10 cellular contexts compared by ENCODE assay signal in genomic region chr1:66438062-66438970, GRCh38.
DNase-seq lines count a peak whose midpoint lies in the region; ATAC-seq, FAIRE-seq and TF ChIP-seq lines count a peak whose summit lies in the region.
"Had no signal": no experiment of that assay in that cellular context is flagged by ENCODE, and none has a peak within 500 bp of the region (broad histone marks: within the 10 kb centered on the region; RNA-seq: fewer than 3 reads in every experiment).

No MANE protein-coding gene starts in this region.

- H3K27ac Mint-ChIP-seq in central memory CD8-positive, alpha-beta T cell (ENCODE audit: low read depth) = peak overlapping the region; percentile 29

- H3K4me3 Mint-ChIP-seq in central memory CD8-positive, alpha-beta T cell = no peak overlapping the region

- no peaks in the 10 kb centered on the region for H3K27me3 Mint-ChIP-seq in central memory CD8-positive, alpha-beta T cell

- FAIRE-seq in kidney (lab: Jason Lieb, UNC) = no peak

- H3K9me3 Mint-ChIP-seq in central memory CD8-positive, alpha-beta T cell = no peaks in the 10 kb centered on the region

- no peaks in the 10 kb centered on the region for H3K36me3 Mint-ChIP-seq in central memory CD8-positive, alpha-beta T cell (ENCODE audit: insufficient read depth)

- H3K9ac ChIP-seq in kidney (ENCODE audit: low read length in 2 of 2) = no peak overlapping the region

- TF ChIP-seq CTCF in NB4 (IDR thresholded peaks at IDR 0.05; ENCODE audit: low read depth, low read length) (no peak), kidney (IDR thresholded peaks at IDR 0.05; ENCODE audit: borderline replicate concordance, extremely low read depth, insufficient read depth) (no peak)

- DNase-seq in CMK (ENCODE audit: low read depth) (peak; percentile 60), NB4 (ENCODE audit: low read depth) (peak; percentile 88), kidney (no peak), NCI-H69 (lab: John Stamatoyannopoulos, UW) (no peak), left lobe of liver (ENCODE audit: low spot score) (no peak)
- no peak for DNase-seq in central memory CD8-positive, alpha-beta T cell (ENCODE audit: low spot score in 2 of 2)
- DNase-seq: amniotic stem cell, DMS53 had no signal

- ATAC-seq in GM21381 (IDR thresholded peaks at IDR 0.05; ENCODE audit: unreplicated experiment) = peak; percentile 4
- ATAC-seq in central memory CD8-positive, alpha-beta T cell (replicated peaks; ENCODE audit: extremely low read depth, poor library complexity, severe bottlenecking) = no peak
- no peak for ATAC-seq in left lobe of liver
- ATAC-seq in GM18873 (IDR thresholded peaks at IDR 0.05; ENCODE audit: low FRiP score, unreplicated experiment) = no peak

- peak overlapping the region; percentile 23 for H3K4me3 ChIP-seq in NB4 (ENCODE audit: low read depth, low read length)
- no peak overlapping the region for H3K4me3 ChIP-seq in kidney (ENCODE audit: low read length in 2 of 2)

- intact Hi-C loops in kidney (cut with DNase I) = no loop called here

- no peaks in the 10 kb centered on the region for H3K4me1 ChIP-seq in kidney (ENCODE audit: control insufficient read depth in 1 of 2, insufficient read depth in 1 of 2, low read depth in 1 of 2, low read length in 2 of 2)

- no peak for TF ChIP-seq POLR2A in NB4 (IDR thresholded peaks at IDR 0.05; ENCODE audit: extremely low read depth, insufficient read length)

- H3K27ac ChIP-seq in kidney (ENCODE audit: low read depth in 2 of 2, low read length in 2 of 2) = no peak overlapping the region

- H3K36me3 ChIP-seq in kidney (ENCODE audit: control insufficient read depth in 1 of 2, insufficient read depth in 2 of 2, low read length in 2 of 2) = no peaks in the 10 kb centered on the region

- peaks cover 16% of the 10 kb centered on the region for H3K4me1 Mint-ChIP-seq in central memory CD8-positive, alpha-beta T cell

- no peaks in the 10 kb centered on the region for H3K9me3 ChIP-seq in kidney (ENCODE audit: control insufficient read depth in 1 of 2, low read length in 2 of 2)

Comparison
In these comparisons a context has a peak if more than half of its experiments do, and no peak if none do; other contexts are left out.
1. DNase-seq: peak in CMK (single experiment) and NB4 (single experiment); none in central memory CD8-positive, alpha-beta T cell (0 of 2), kidney (single experiment), NCI-H69 (single experiment) and left lobe of liver (single experiment).